Comparison of ENCODE assay signal across 1 cellular context in the genomic region with DNA sequence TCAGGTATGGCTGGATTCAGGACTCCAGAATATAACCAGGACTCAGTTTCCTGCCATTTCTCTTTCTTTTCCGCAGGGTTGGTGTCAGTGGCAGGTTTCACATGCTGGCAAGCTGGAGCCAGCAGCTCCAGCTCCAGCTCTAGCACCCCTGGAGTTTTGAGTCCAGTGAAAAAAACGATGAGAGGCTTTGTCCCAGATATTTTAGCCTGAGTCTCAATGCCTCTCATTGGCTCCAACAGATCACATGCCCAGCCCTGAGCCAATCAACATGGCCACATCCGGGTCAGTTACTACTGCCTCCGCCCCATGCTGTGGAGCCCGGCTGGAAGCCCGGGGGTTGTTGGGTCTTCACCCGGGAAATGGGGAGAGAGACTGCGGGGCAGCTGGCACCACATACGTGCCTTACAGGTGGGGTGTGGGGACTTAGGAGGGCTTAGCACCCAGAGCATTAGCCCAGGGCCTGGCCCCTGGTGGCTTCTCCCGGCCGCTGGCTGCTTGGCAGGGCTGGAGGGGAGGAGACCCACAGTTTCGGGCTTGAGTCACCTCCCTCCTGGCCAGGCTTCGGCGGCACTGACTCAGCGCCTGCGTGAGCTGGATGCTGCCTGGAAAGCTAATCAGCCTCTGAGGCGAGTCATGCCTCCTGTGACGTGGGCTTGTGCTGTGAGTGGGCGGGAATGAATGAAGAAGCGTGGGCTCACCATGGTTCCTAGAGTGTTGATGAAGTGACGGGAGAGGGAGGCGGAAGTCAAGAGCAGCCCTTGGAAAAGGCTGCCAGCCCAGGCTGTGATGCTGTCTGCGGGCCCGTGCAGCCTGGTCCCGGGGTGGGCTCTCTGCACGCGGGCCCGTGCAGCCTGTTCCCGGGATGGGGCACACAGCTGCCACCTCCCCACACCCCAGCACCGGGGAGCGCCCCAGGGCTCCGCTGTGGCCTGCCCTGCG.
TF ChIP-seq lines count a peak whose summit lies in the region.

No MANE protein-coding gene starts in this region.

TF ChIP-seq in HepG2, 621 proteins besides CTCF, POLR2A, EP300 and RAD21 (continued from another document and continues in another):
- TF ChIP-seq, protein P1, sequence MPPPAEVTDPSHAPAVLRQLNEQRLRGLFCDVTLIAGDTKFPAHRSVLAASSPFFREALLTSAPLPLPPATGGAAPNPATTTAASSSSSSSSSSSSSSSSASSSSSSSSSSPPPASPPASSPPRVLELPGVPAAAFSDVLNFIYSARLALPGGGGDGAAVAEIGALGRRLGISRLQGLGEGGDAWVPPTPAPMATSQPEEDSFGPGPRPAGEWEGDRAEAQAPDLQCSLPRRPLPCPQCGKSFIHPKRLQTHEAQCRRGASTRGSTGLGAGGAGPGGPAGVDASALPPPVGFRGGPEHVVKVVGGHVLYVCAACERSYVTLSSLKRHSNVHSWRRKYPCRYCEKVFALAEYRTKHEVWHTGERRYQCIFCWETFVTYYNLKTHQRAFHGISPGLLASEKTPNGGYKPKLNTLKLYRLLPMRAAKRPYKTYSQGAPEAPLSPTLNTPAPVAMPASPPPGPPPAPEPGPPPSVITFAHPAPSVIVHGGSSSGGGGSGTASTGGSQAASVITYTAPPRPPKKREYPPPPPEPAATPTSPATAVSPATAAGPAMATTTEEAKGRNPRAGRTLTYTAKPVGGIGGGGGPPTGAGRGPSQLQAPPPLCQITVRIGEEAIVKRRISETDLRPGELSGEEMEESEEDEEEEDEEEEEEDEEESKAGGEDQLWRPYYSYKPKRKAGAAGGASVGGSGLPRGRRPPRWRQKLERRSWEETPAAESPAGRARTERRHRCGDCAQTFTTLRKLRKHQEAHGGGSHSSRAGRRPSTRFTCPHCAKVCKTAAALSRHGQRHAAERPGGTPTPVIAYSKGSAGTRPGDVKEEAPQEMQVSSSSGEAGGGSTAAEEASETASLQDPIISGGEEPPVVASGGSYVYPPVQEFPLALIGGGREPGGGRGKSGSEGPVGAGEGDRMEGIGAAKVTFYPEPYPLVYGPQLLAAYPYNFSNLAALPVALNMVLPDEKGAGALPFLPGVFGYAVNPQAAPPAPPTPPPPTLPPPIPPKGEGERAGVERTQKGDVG (CRISPR knock-in tag; IDR thresholded peaks at IDR 0.05; ENCODE audit: borderline replicate concordance), result no peak
- TF ChIP-seq, protein P2, sequence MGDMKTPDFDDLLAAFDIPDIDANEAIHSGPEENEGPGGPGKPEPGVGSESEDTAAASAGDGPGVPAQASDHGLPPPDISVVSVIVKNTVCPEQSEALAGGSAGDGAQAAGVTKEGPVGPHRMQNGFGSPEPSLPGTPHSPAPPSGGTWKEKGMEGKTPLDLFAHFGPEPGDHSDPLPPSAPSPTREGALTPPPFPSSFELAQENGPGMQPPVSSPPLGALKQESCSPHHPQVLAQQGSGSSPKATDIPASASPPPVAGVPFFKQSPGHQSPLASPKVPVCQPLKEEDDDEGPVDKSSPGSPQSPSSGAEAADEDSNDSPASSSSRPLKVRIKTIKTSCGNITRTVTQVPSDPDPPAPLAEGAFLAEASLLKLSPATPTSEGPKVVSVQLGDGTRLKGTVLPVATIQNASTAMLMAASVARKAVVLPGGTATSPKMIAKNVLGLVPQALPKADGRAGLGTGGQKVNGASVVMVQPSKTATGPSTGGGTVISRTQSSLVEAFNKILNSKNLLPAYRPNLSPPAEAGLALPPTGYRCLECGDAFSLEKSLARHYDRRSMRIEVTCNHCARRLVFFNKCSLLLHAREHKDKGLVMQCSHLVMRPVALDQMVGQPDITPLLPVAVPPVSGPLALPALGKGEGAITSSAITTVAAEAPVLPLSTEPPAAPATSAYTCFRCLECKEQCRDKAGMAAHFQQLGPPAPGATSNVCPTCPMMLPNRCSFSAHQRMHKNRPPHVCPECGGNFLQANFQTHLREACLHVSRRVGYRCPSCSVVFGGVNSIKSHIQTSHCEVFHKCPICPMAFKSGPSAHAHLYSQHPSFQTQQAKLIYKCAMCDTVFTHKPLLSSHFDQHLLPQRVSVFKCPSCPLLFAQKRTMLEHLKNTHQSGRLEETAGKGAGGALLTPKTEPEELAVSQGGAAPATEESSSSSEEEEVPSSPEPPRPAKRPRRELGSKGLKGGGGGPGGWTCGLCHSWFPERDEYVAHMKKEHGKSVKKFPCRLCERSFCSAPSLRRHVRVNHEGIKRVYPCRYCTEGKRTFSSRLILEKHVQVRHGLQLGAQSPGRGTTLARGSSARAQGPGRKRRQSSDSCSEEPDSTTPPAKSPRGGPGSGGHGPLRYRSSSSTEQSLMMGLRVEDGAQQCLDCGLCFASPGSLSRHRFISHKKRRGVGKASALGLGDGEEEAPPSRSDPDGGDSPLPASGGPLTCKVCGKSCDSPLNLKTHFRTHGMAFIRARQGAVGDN (CRISPR knock-in tag; IDR thresholded peaks at IDR 0.05), result peak; percentile 96
- no peak for TF ChIP-seq KAT2B (IDR thresholded peaks at IDR 0.05; ENCODE audit: borderline replicate concordance, low read depth, low read length)
- TF ChIP-seq FOSL1 (CRISPR knock-in tag; IDR thresholded peaks at IDR 0.05; ENCODE audit: borderline replicate concordance), result peak; percentile 14; the same call in 1 of the 2 replicates
- TF ChIP-seq TEAD2 (CRISPR knock-in tag; IDR thresholded peaks at IDR 0.05), result no peak
- TF ChIP-seq, protein P3, sequence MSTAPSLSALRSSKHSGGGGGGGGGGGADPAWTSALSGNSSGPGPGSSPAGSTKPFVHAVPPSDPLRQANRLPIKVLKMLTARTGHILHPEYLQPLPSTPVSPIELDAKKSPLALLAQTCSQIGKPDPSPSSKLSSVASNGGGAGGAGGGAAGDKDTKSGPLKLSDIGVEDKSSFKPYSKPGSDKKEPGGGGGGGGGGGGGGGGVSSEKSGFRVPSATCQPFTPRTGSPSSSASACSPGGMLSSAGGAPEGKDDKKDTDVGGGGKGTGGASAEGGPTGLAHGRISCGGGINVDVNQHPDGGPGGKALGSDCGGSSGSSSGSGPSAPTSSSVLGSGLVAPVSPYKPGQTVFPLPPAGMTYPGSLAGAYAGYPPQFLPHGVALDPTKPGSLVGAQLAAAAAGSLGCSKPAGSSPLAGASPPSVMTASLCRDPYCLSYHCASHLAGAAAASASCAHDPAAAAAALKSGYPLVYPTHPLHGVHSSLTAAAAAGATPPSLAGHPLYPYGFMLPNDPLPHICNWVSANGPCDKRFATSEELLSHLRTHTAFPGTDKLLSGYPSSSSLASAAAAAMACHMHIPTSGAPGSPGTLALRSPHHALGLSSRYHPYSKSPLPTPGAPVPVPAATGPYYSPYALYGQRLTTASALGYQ (CRISPR knock-in tag; IDR thresholded peaks at IDR 0.05), result 0 out of 2 replicates have a peak, but pooled peaks have one; percentile 54
- TF ChIP-seq, protein P4, sequence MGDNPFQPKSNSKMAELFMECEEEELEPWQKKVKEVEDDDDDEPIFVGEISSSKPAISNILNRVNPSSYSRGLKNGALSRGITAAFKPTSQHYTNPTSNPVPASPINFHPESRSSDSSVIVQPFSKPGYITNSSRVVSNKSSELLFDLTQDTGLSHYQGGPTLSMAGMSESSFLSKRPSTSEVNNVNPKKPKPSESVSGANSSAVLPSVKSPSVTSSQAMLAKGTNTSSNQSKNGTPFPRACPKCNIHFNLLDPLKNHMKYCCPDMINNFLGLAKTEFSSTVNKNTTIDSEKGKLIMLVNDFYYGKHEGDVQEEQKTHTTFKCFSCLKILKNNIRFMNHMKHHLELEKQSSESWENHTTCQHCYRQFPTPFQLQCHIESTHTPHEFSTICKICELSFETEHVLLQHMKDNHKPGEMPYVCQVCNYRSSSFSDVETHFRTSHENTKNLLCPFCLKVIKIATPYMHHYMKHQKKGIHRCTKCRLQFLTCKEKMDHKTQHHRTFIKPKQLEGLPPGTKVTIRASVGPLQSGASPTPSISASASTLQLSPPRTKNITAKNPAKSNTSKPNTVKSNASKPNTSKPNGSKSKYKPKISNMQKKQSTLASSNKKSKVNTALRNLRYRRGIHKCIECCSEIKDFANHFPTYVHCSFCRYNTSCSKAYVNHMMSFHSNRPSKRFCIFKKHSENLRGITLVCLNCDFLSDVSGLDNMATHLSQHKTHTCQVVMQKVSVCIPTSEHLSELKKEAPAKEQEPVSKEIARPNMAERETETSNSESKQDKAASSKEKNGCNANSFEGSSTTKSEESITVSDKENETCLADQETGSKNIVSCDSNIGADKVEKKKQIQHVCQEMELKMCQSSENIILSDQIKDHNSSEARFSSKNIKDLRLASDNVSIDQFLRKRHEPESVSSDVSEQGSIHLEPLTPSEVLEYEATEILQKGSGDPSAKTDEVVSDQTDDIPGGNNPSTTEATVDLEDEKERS (CRISPR knock-in tag; IDR thresholded peaks at IDR 0.05), result peak; percentile 74; the same call in 1 of the 2 replicates
- no peak for TF ChIP-seq SOX6 (IDR thresholded peaks at IDR 0.05)
- peak; percentile 51 for TF ChIP-seq SOX6 (CRISPR knock-in tag; IDR thresholded peaks at IDR 0.05)
- peak; percentile 61 for TF ChIP-seq HNRNPH1 (optimal IDR thresholded peaks at IDR 0.05; ENCODE audit: low read depth, low read length)
- TF ChIP-seq, protein P5, sequence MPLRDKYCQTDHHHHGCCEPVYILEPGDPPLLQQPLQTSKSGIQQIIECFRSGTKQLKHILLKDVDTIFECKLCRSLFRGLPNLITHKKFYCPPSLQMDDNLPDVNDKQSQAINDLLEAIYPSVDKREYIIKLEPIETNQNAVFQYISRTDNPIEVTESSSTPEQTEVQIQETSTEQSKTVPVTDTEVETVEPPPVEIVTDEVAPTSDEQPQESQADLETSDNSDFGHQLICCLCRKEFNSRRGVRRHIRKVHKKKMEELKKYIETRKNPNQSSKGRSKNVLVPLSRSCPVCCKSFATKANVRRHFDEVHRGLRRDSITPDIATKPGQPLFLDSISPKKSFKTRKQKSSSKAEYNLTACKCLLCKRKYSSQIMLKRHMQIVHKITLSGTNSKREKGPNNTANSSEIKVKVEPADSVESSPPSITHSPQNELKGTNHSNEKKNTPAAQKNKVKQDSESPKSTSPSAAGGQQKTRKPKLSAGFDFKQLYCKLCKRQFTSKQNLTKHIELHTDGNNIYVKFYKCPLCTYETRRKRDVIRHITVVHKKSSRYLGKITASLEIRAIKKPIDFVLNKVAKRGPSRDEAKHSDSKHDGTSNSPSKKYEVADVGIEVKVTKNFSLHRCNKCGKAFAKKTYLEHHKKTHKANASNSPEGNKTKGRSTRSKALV (CRISPR knock-in tag; IDR thresholded peaks at IDR 0.05), result 0 out of 2 replicates have a peak, but pooled peaks have one; percentile 38
- TF ChIP-seq ZNF33B (CRISPR knock-in tag; IDR thresholded peaks at IDR 0.05), result no peak
- TF ChIP-seq, protein P6, sequence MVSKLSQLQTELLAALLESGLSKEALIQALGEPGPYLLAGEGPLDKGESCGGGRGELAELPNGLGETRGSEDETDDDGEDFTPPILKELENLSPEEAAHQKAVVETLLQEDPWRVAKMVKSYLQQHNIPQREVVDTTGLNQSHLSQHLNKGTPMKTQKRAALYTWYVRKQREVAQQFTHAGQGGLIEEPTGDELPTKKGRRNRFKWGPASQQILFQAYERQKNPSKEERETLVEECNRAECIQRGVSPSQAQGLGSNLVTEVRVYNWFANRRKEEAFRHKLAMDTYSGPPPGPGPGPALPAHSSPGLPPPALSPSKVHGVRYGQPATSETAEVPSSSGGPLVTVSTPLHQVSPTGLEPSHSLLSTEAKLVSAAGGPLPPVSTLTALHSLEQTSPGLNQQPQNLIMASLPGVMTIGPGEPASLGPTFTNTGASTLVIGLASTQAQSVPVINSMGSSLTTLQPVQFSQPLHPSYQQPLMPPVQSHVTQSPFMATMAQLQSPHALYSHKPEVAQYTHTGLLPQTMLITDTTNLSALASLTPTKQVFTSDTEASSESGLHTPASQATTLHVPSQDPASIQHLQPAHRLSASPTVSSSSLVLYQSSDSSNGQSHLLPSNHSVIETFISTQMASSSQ (IDR thresholded peaks at IDR 0.05; ENCODE audit: low read depth), result no peak
- TF ChIP-seq, protein P6 (CRISPR knock-in tag; IDR thresholded peaks at IDR 0.05; ENCODE audit: borderline replicate concordance), result peak; percentile 51; the same call in 1 of the 2 replicates
- peak; percentile 29 for TF ChIP-seq YY1 (IDR thresholded peaks at IDR 0.05; ENCODE audit: insufficient read depth, insufficient replicate concordance, low read depth, low read length)
- TF ChIP-seq, protein P7, sequence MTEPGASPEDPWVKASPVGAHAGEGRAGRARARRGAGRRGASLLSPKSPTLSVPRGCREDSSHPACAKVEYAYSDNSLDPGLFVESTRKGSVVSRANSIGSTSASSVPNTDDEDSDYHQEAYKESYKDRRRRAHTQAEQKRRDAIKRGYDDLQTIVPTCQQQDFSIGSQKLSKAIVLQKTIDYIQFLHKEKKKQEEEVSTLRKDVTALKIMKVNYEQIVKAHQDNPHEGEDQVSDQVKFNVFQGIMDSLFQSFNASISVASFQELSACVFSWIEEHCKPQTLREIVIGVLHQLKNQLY (CRISPR knock-in tag; IDR thresholded peaks at IDR 0.05), result no peak
- TF ChIP-seq, protein P8, sequence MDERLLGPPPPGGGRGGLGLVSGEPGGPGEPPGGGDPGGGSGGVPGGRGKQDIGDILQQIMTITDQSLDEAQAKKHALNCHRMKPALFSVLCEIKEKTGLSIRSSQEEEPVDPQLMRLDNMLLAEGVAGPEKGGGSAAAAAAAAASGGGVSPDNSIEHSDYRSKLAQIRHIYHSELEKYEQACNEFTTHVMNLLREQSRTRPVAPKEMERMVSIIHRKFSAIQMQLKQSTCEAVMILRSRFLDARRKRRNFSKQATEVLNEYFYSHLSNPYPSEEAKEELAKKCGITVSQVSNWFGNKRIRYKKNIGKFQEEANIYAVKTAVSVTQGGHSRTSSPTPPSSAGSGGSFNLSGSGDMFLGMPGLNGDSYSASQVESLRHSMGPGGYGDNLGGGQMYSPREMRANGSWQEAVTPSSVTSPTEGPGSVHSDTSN (CRISPR knock-in tag; IDR thresholded peaks at IDR 0.05), result no peak
- peak; percentile 92; the same call in 1 of the 2 replicates for TF ChIP-seq ZNF292 (CRISPR knock-in tag; IDR thresholded peaks at IDR 0.05; ENCODE audit: borderline replicate concordance, low read depth)
- peak; percentile 71 for TF ChIP-seq ZFX (CRISPR knock-in tag; IDR thresholded peaks at IDR 0.05; ENCODE audit: low read depth)
- TF ChIP-seq ZBTB38 (CRISPR knock-in tag; IDR thresholded peaks at IDR 0.05), result peak; percentile 13; the same call in 1 of the 2 replicates
